In genomic region chr2:150142561-150142960, GRCh38 we compare ENCODE assay signal across 13 cellular contexts.
DNase-seq lines count a peak whose midpoint lies in the region; ATAC-seq and FAIRE-seq lines count a peak whose summit lies in the region.
"Had no signal": no experiment of that assay in that cellular context is flagged by ENCODE, and none has a peak within 500 bp of the region (broad histone marks: within the 10 kb centered on the region; RNA-seq: fewer than 3 reads in every experiment).

No MANE protein-coding gene starts in this region.

- H3K4me3 ChIP-seq in mesenchymal stem cell (ENCODE audit: insufficient read depth in 1 of 2, low read depth in 1 of 2, low read length in 2 of 2) (no peak overlapping the region), aorta (ENCODE audit: low read length in 2 of 2) (no peak overlapping the region), mesendoderm (ENCODE audit: low read length) (no peak overlapping the region)
- H3K4me3 ChIP-seq: HAP-1 had no signal

- H4K5ac ChIP-seq in mesendoderm (ENCODE audit: low read length), result no peak overlapping the region

- peak; percentile 98 for DNase-seq in ELR (ENCODE audit: low read depth)
- DNase-seq in RCC 7860 (ENCODE audit: low spot score), result peak; percentile 98
- peak; percentile 71 for DNase-seq in dedifferentiated amniotic fluid mesenchymal stem cell (ENCODE audit: extremely low spot score)
- DNase-seq in mesenchymal stem cell, result peak; percentile 80
- DNase-seq in GF-D8 (lab: John Stamatoyannopoulos, UW), result no peak
- DNase-seq in effector CD8-positive, alpha-beta T cell (lab: John Stamatoyannopoulos, UW), result no peak
- no peak for DNase-seq in aorta
- no peak for DNase-seq in mesendoderm
- DNase-seq: hippocampal formation; naive B cell; SIG-M5; stimulated activated CD4-positive, alpha-beta T cell treated with anti-CD3 and anti-CD28 coated beads, Interleukin-1b, Interleukin-23, amount 100 ng/mL, for 48 hours had no signal

- H3K79me2 ChIP-seq in mesendoderm (ENCODE audit: control insufficient read depth, insufficient read depth, low read length), result no peaks in the 10 kb centered on the region

- H3K14ac ChIP-seq in mesenchymal stem cell (ENCODE audit: low read length in 2 of 2), result no peak overlapping the region

- H3K27ac ChIP-seq in mesenchymal stem cell (ENCODE audit: low read length, poor library complexity, severe bottlenecking), result no peak overlapping the region
- no peak overlapping the region for H3K27ac ChIP-seq in aorta (ENCODE audit: low read depth in 1 of 2, low read length in 2 of 2)
- no peak overlapping the region for H3K27ac ChIP-seq in mesendoderm (ENCODE audit: low read depth, low read length)

- H3K36me3 ChIP-seq in mesenchymal stem cell (ENCODE audit: control insufficient read depth in 1 of 2, insufficient read depth in 2 of 2, low read depth in 1 of 2, low read length in 2 of 2) (no peaks in the 10 kb centered on the region), aorta (ENCODE audit: control insufficient read depth in 1 of 2, insufficient read depth in 2 of 2, low read length in 1 of 2) (peaks cover 0 to 1% of the 10 kb centered on the region in 2 donors), mesendoderm (ENCODE audit: control insufficient read depth, insufficient read depth, low read length) (no peaks in the 10 kb centered on the region)
- H3K36me3 ChIP-seq: HAP-1 had no signal

- no peak overlapping the region for H2AFZ ChIP-seq in mesenchymal stem cell (ENCODE audit: low read depth, low read length)

- H2BK120ac ChIP-seq in mesenchymal stem cell (ENCODE audit: low read depth, low read length) (no peak overlapping the region), mesendoderm (ENCODE audit: low read depth, low read length) (no peak overlapping the region)

- H2AK5ac ChIP-seq in mesenchymal stem cell (ENCODE audit: low read length, severe bottlenecking) (no peak overlapping the region), mesendoderm (ENCODE audit: low read length) (no peak overlapping the region)

- intact Hi-C loops in aorta (cut with DNase I), result no loop called here

- H4K8ac ChIP-seq in mesenchymal stem cell (ENCODE audit: low read length) (no peak overlapping the region), mesendoderm (ENCODE audit: low read depth, low read length) (no peak overlapping the region)

- no peak overlapping the region for H3K56ac ChIP-seq in mesendoderm (ENCODE audit: low read length)

- H2BK12ac ChIP-seq in mesenchymal stem cell (ENCODE audit: low read length in 2 of 2), result no peak overlapping the region

- H3K4me1 ChIP-seq in mesenchymal stem cell (ENCODE audit: control insufficient read depth, insufficient read depth, low read depth, low read length) (peaks cover 2% of the 10 kb centered on the region), aorta (ENCODE audit: control insufficient read depth in 1 of 2, insufficient read depth in 2 of 2, low read length in 2 of 2) (no peaks in the 10 kb centered on the region), mesendoderm (ENCODE audit: control insufficient read depth, low read depth, low read length) (peaks cover 3% of the 10 kb centered on the region)

- peak; percentile 88 for FAIRE-seq in RCC 7860 (lab: Jason Lieb, UNC)

- no peak overlapping the region for H3K9ac ChIP-seq in mesenchymal stem cell (ENCODE audit: low read length)
- no peak overlapping the region for H3K9ac ChIP-seq in mesendoderm (ENCODE audit: low read length)

- H2BK5ac ChIP-seq in mesenchymal stem cell (ENCODE audit: low read depth, low read length, poor library complexity, severe bottlenecking) (no peak overlapping the region), mesendoderm (ENCODE audit: low read length) (no peak overlapping the region)

- no CpG with 5 or more reads among the region's 1 CpG for WGBS in mesenchymal stem cell
- WGBS in aorta, 2 donors, result 95 to 99% methylated on average over 1 of the region's 1 CpG
- WGBS in mesendoderm (ENCODE audit: extremely low coverage, insufficient coverage, low lambda C conversion rate), result no CpG with 5 or more reads among the region's 1 CpG

- H3K4ac ChIP-seq in mesenchymal stem cell (ENCODE audit: low read depth in 1 of 2, low read length in 2 of 2), result no peak overlapping the region
- no peak overlapping the region for H3K4ac ChIP-seq in mesendoderm (ENCODE audit: low read depth, low read length)

- H3K79me1 ChIP-seq in mesenchymal stem cell (replicated peaks; ENCODE audit: low read length, poor library complexity, severe bottlenecking) (no peaks in the 10 kb centered on the region), mesendoderm (ENCODE audit: low read length) (no peaks in the 10 kb centered on the region)

- H2BK15ac ChIP-seq in mesenchymal stem cell (ENCODE audit: low read depth, poor library complexity, severe bottlenecking) (no peak overlapping the region), mesendoderm (replicated peaks; ENCODE audit: low read depth) (no peak overlapping the region)

- H3K4me2 ChIP-seq in mesenchymal stem cell (ENCODE audit: low read length, poor library complexity, severe bottlenecking) (no peak overlapping the region), mesendoderm (ENCODE audit: low read length) (no peak overlapping the region)

- no peak overlapping the region for H4K91ac ChIP-seq in mesenchymal stem cell (ENCODE audit: low read length)

- ATAC-seq in aorta (ENCODE audit: low FRiP score), result no peak

- H3K23ac ChIP-seq in mesenchymal stem cell (ENCODE audit: low read length in 2 of 2), result no peak overlapping the region
- no peak overlapping the region for H3K23ac ChIP-seq in mesendoderm (ENCODE audit: low read length)

- no peaks in the 10 kb centered on the region for H3K27me3 ChIP-seq in mesenchymal stem cell (ENCODE audit: control insufficient read depth in 1 of 2, insufficient read depth in 1 of 2, low read length in 2 of 2)
- no peaks in the 10 kb centered on the region for H3K27me3 ChIP-seq in aorta (ENCODE audit: control insufficient read depth in 1 of 2, insufficient read depth in 2 of 2, low read length in 1 of 2)
- no peaks in the 10 kb centered on the region for H3K27me3 ChIP-seq in mesendoderm (ENCODE audit: insufficient read depth, low read length, poor library complexity)

- H3K18ac ChIP-seq in mesenchymal stem cell (ENCODE audit: low read depth in 1 of 2, low read length in 2 of 2), result no peak overlapping the region
- H3K18ac ChIP-seq in mesendoderm (ENCODE audit: low read length), result no peak overlapping the region

- peaks cover 18% of the 10 kb centered on the region for H3K9me3 ChIP-seq in mesenchymal stem cell (ENCODE audit: control insufficient read depth, low read length)
- peaks cover 6% of the 10 kb centered on the region for H3K9me3 ChIP-seq in aorta (ENCODE audit: control insufficient read depth, low read length)
- H3K9me3 ChIP-seq: HAP-1 had no signal

Comparison
In these comparisons a context has a peak if more than half of its experiments do, and no peak if none do; other contexts are left out.
1. DNase-seq: peak in ELR (single experiment), RCC 7860 (single experiment), dedifferentiated amniotic fluid mesenchymal stem cell (single experiment) and mesenchymal stem cell (single experiment); none in GF-D8 (single experiment), effector CD8-positive, alpha-beta T cell (single experiment), aorta (0 of 2) and mesendoderm (single experiment).